ENCODE assay signal across 8 cellular contexts in the genomic region with DNA sequence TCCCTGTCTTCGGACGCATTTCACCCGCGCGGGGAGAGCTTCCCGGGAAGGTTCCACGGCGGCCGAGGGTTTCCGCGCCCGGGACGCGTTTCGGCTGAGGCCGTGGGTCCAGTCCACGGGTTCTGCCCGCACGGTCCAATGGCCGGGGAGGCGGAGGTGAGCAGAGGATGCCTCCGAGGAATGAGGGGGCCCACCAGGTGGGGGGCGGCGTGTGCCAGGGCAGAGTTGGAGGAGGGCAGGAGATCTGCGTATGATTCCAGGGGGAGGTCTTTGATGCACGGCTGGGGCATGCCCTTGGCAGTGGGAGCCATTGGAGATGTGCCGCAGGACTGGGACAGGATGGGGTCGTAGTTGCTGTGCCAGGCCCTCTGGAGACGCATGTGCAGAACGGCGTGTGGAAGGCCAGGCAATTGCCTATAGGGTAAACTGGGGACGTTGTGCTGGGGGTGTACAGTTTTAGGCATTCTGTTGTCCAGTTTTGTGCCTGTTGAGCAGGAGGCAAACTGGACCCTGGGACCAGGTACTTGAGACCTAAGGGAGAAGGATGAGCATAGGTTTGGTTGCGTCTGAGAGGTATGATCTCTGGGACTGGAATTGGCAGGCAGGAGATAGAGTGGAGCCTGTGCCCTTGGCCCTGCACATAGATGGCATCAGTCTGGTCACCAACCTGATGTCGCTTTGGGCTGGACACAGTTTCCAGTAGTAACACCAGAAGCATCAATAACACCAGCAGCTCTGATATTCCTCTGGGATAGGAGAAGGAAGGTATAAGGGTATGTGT. TPM values are rescaled to one million over a fixed set of nuclear protein-coding genes. Genes with fewer than 3 reads are reported as not detected.
DNase-seq lines count a peak whose midpoint lies in the region; ATAC-seq and TF ChIP-seq lines count a peak whose summit lies in the region.

No MANE protein-coding gene starts in this region.

- no peak for TF ChIP-seq CTCF in HL-60 (IDR thresholded peaks at IDR 0.05; ENCODE audit: insufficient read depth, low read length)

- H3K9me3 ChIP-seq in SK-N-MC (ENCODE audit: low read depth, low read length) (no peaks in the 10 kb centered on the region), mononuclear cell (ENCODE audit: low read depth, low read length) (no peaks in the 10 kb centered on the region), aorta (ENCODE audit: control insufficient read depth, low read length) (no peaks in the 10 kb centered on the region)

- H3K4me3 ChIP-seq in HL-60 (replicated peaks; ENCODE audit: insufficient read depth, low read length) (peak overlapping the region; percentile 83), SK-N-MC (peak overlapping the region; percentile 94), mononuclear cell (ENCODE audit: low read length) (peak overlapping the region; percentile 76), aorta (ENCODE audit: low read length in 2 of 2) (peak overlapping the region; percentile 79 to 80)

- 2 to 3% methylated on average over 34 of the region's 34 CpGs for WGBS in aorta, 2 donors

- peak overlapping the region; percentile 70 for H3K9ac ChIP-seq in SK-N-MC (ENCODE audit: insufficient read length)

- peaks cover 3% of the 10 kb centered on the region; the same call in 1 of the 2 replicates for H3K36me3 ChIP-seq in SK-N-MC (ENCODE audit: insufficient read depth, low read length)
- no peaks in the 10 kb centered on the region for H3K36me3 ChIP-seq in aorta (ENCODE audit: control insufficient read depth in 1 of 2, insufficient read depth in 2 of 2, low read length in 1 of 2)

- H3K27ac ChIP-seq in HL-60 (replicated peaks) (peak overlapping the region; percentile 93), SK-N-MC (no peak overlapping the region), aorta (ENCODE audit: low read depth in 1 of 2, low read length in 2 of 2) (peak overlapping the region in 1 of 2 donors; percentile 53)

- H3K27me3 ChIP-seq in HL-60 (ENCODE audit: insufficient read depth, poor library complexity, severe bottlenecking) (no peaks in the 10 kb centered on the region), mononuclear cell (ENCODE audit: insufficient read depth, low read length) (no peaks in the 10 kb centered on the region), aorta (ENCODE audit: control insufficient read depth in 1 of 2, insufficient read depth in 2 of 2, low read length in 1 of 2) (no peaks in the 10 kb centered on the region)

- H3K4me1 ChIP-seq in mononuclear cell (ENCODE audit: insufficient read depth, low read length) = peaks cover 22% of the 10 kb centered on the region
- H3K4me1 ChIP-seq in aorta (ENCODE audit: control insufficient read depth in 1 of 2, insufficient read depth in 2 of 2, low read length in 2 of 2) = no peaks in the 10 kb centered on the region

- ATAC-seq in aorta (ENCODE audit: low FRiP score) = peak; percentile 15

- intact Hi-C loops in aorta (cut with DNase I) = no loop called here

- peak; percentile 40 to 51 for DNase-seq in stimulated activated CD4-positive, alpha-beta T cell treated with anti-CD3 and anti-CD28 coated beads, Interleukin-2, amount 100 ng/mL, for 24 hours
- no peak for DNase-seq in stimulated activated CD4-positive, alpha-beta T cell treated with anti-CD3 and anti-CD28 coated beads, Interleukin-1b, Interleukin-23, amount 100 ng/mL, for 48 hours
- peak in 1 of 2 experiments; percentile 54 for DNase-seq in HL-60 (ENCODE audit: low read depth in 1 of 2, low spot score in 1 of 2)
- no peak for DNase-seq in SK-N-MC (ENCODE audit: low read depth, low spot score)
- peak; percentile 53 for DNase-seq in ecto neural progenitor cell (ENCODE audit: low spot score)
- DNase-seq in aorta = peak in 1 of 2 donors; percentile 56
- DNase-seq in hippocampal formation (lab: John Stamatoyannopoulos, UW) = no peak

RNA-seq across cellular contexts. Expression of a gene that starts 0.8 kb away (rescaled TPM):
- 1.3 TPM for total RNA-seq in mononuclear cell
- total RNA-seq in aorta = 10 to 100 TPM; 11.8 to 13.4 TPM
- polyA plus RNA-seq in aorta = 10 to 100 TPM in 1 of 2 donors, under 1 TPM in 1; 0.75 to 10.3 TPM

RNA-seq across cellular contexts. Expression of a gene that starts 13.7 kb away (rescaled TPM):
- total RNA-seq in mononuclear cell (0.42 TPM), aorta (not detected)
- not detected for polyA plus RNA-seq in aorta

RNA-seq across cellular contexts. Expression of a gene that starts 22.1 kb away (rescaled TPM):
- total RNA-seq in mononuclear cell = 1,513 TPM
- total RNA-seq in aorta = 100 to 1,000 TPM; 609 to 674 TPM
- polyA plus RNA-seq in aorta = 1,000 to 10,000 TPM; 1,453 to 1,636 TPM

RNA-seq across cellular contexts. Expression of a gene that starts 28.4 kb away (rescaled TPM):
- total RNA-seq in mononuclear cell (0.84 TPM), aorta (1 to 10 TPM in 1 of 2 donors, under 1 TPM in 1; 0.65 to 1.8 TPM)
- 1 to 10 TPM in 1 of 2 donors, under 1 TPM in 1; 0.75 to 1.2 TPM for polyA plus RNA-seq in aorta

RNA-seq across cellular contexts. Expression of a gene that starts 30.8 kb away (rescaled TPM):
- total RNA-seq in mononuclear cell = 1.9 TPM
- total RNA-seq in aorta = 1 to 10 TPM; 4.5 to 5.4 TPM
- 1 to 10 TPM in 1 of 2 donors, under 1 TPM in 1; 0.38 to 1.4 TPM for polyA plus RNA-seq in aorta

Comparison
In these comparisons a context has a peak if more than half of its experiments do, and no peak if none do; other contexts are left out.
1. DNase-seq: peak in stimulated activated CD4-positive, alpha-beta T cell treated with anti-CD3 and anti-CD28 coated beads, Interleukin-2, amount 100 ng/mL, for 24 hours (2 of 2) and ecto neural progenitor cell (single experiment); none in stimulated activated CD4-positive, alpha-beta T cell treated with anti-CD3 and anti-CD28 coated beads, Interleukin-1b, Interleukin-23, amount 100 ng/mL, for 48 hours (single experiment), SK-N-MC (single experiment) and hippocampal formation (0 of 2).
2. Peak in every context shown above with its lines, with median percentiles within 50 percentile points of each other: H3K4me3 ChIP-seq.